Comparison of ENCODE assay signal across 21 cellular contexts in genomic region chr21:15283138-15283537, GRCh38.
DNase-seq lines count a peak whose midpoint lies in the region; ATAC-seq and TF ChIP-seq lines count a peak whose summit lies in the region.
"Had no signal": no experiment of that assay in that cellular context is flagged by ENCODE, and none has a peak within 500 bp of the region (broad histone marks: within the 10 kb centered on the region; RNA-seq: fewer than 3 reads in every experiment).

No MANE protein-coding gene starts in this region.

- POLR2A ChIA-PET in SK-N-SH (lab: Yijun Ruan, JAX) (no interaction called here), PC-3 (lab: Charles Lee; ENCODE audit: unreplicated experiment) (no interaction called here), OCI-LY7 (lab: Charles Lee) (no interaction called here), Caco-2 (lab: Charles Lee) (no interaction called here)

- H3F3A ChIP-seq in SK-N-SH (replicated peaks; ENCODE audit: insufficient read depth) (no peaks in the 10 kb centered on the region), PC-3 (ENCODE audit: low read length, unreplicated experiment) (no peaks in the 10 kb centered on the region)

- no peak for DNase-seq in SK-N-SH
- peak; percentile 36 for DNase-seq in PC-3
- no peak for DNase-seq in OCI-LY7 (ENCODE audit: low spot score)
- no peak for DNase-seq in Caco-2
- no peak for DNase-seq in dermis blood vessel endothelial cell
- DNase-seq in head of caudate nucleus, result no peak
- DNase-seq: 8988T; ACHN; AML-193; BE2C; CD4-positive, alpha-beta memory T cell; COR-L47; DMS153; DND-41; H9 had no signal

- ATAC-seq in SK-N-SH treated with all-trans-retinoic acid at 6 μM for 48 hours (no peak), PC-3 (peak; percentile 75)
- ATAC-seq: A549, GM23338, HCT116 had no signal

- no peak overlapping the region for H3K4me3 Mint-ChIP-seq in Caco-2 (ENCODE audit: unreplicated experiment)
- H3K4me3 Mint-ChIP-seq: CD4-positive, alpha-beta memory T cell; GM23338; H9 had no signal

- H3K9me3 ChIP-seq in SK-N-SH (no peaks in the 10 kb centered on the region), PC-3 (ENCODE audit: low read length) (no peaks in the 10 kb centered on the region), liver (ENCODE audit: control insufficient read depth in 4 of 4, low read length in 3 of 4) (peaks cover 0 to 2% (median under 1%) of the 10 kb centered on the region in 4 donors), OCI-LY7 (ENCODE audit: low read length) (no peaks in the 10 kb centered on the region), Caco-2 (no peaks in the 10 kb centered on the region)
- H3K9me3 ChIP-seq: BE2C had no signal

- no TSS peak for BruUV-seq in PC-3 (replicated peaks; lab: Mats Ljungman, UMichigan)
- BruUV-seq in OCI-LY7 (replicated peaks; lab: Mats Ljungman, UMichigan), result no TSS peak
- BruUV-seq in Caco-2 (replicated peaks; lab: Mats Ljungman, UMichigan), result no TSS peak

- H3K9me2 ChIP-seq in SK-N-SH (no peaks in the 10 kb centered on the region), PC-3 (replicated peaks; ENCODE audit: low read length) (no peaks in the 10 kb centered on the region), OCI-LY7 (ENCODE audit: insufficient read depth, low read length) (no peaks in the 10 kb centered on the region)

- H3K4me2 ChIP-seq in SK-N-SH (no peak overlapping the region), PC-3 (ENCODE audit: low read length) (peak overlapping the region; percentile 35), OCI-LY7 (ENCODE audit: low read length) (no peak overlapping the region)
- H3K4me2 ChIP-seq: A549; BLaER1 treated with 17β-estradiol and CSF1 and Interleukin-3, amounts not matched to agents 10 nM and 100 nM; GM23338 had no signal

- no peaks in the 10 kb centered on the region for H3K27me3 Mint-ChIP-seq in Caco-2 (ENCODE audit: insufficient read depth, unreplicated experiment)

- H3K27ac ChIP-seq in SK-N-SH (ENCODE audit: low read depth in 2 of 2, low read length in 1 of 2), result no peak overlapping the region
- peak overlapping the region; percentile 40 for H3K27ac ChIP-seq in PC-3 (ENCODE audit: low read length)
- no peak overlapping the region for H3K27ac ChIP-seq in liver (ENCODE audit: low read depth in 1 of 2, low read length in 2 of 2)
- H3K27ac ChIP-seq in OCI-LY7 (ENCODE audit: low read depth, low read length, poor library complexity, severe bottlenecking), result no peak overlapping the region
- H3K27ac ChIP-seq: A549; BLaER1 treated with 17β-estradiol and CSF1 and Interleukin-3, amounts not matched to agents 10 nM and 100 nM had no signal

- H3K36me3 ChIP-seq in SK-N-SH (replicated peaks in 1 of 2; ENCODE audit: control insufficient read depth in 1 of 2, insufficient read depth in 2 of 2, low read length in 1 of 2), result no peaks in the 10 kb centered on the region
- H3K36me3 ChIP-seq in PC-3 (ENCODE audit: low read depth, low read length), result no peaks in the 10 kb centered on the region
- H3K36me3 ChIP-seq in liver (ENCODE audit: control insufficient read depth in 4 of 4, insufficient read depth in 3 of 4, low read depth in 1 of 4, low read length in 3 of 4), result no peaks in the 10 kb centered on the region
- no peaks in the 10 kb centered on the region for H3K36me3 ChIP-seq in OCI-LY7 (ENCODE audit: insufficient read depth, low read length)
- H3K36me3 ChIP-seq in Caco-2 (ENCODE audit: control insufficient read depth, insufficient read depth, low read length), result no peaks in the 10 kb centered on the region
- H3K36me3 ChIP-seq: BE2C; BLaER1 treated with 17β-estradiol and CSF1 and Interleukin-3, amounts not matched to agents 10 nM and 100 nM had no signal

- TF ChIP-seq EP300 in SK-N-SH (IDR thresholded peaks at IDR 0.05; ENCODE audit: borderline replicate concordance in 1 of 2, low read depth in 1 of 2, low read length in 1 of 2), result no peak

- CTCF ChIA-PET in SK-N-SH (lab: Yijun Ruan, JAX) (interaction anchor here (1.4 kb wide), 1 partner anchor 199 kb away, joined by 3 read pairs; no protein-coding TSS in a partner anchor), PC-3 (lab: Charles Lee) (no interaction called here), OCI-LY7 (lab: Charles Lee; ENCODE audit: unreplicated experiment) (no interaction called here), Caco-2 (lab: Charles Lee) (no interaction called here)

- H3K27me3 ChIP-seq in SK-N-SH (ENCODE audit: insufficient read depth), result 0 out of 2 replicates have a peak, but pooled peaks cover 4% of the 10 kb centered on the region
- no peaks in the 10 kb centered on the region for H3K27me3 ChIP-seq in PC-3 (ENCODE audit: low read length)
- H3K27me3 ChIP-seq in liver (ENCODE audit: control insufficient read depth in 4 of 4, insufficient read depth in 4 of 4, low read length in 3 of 4), result no peaks in the 10 kb centered on the region
- no peaks in the 10 kb centered on the region for H3K27me3 ChIP-seq in Caco-2 (replicated peaks; ENCODE audit: control insufficient read depth, insufficient read depth, low read length)
- H3K27me3 ChIP-seq: BE2C; BLaER1 treated with 17β-estradiol and CSF1 and Interleukin-3, amounts not matched to agents 10 nM and 100 nM had no signal

- intact Hi-C loops in PC-3 (cut with micrococcal nuclease), result loop anchor here (5.0 to 10.0 kb wide), 3 partner anchors 41 to 218 kb away; partner anchors contain the start of gene NRIP1
- intact Hi-C loops in OCI-LY7 (cut with micrococcal nuclease; ENCODE audit: unreplicated experiment), result no loop called here
- intact Hi-C loops in Caco-2 (cut with micrococcal nuclease; ENCODE audit: unreplicated experiment), result no loop called here
- intact Hi-C loops in head of caudate nucleus (cut with DNase I), result no loop called here

- H3K79me2 ChIP-seq in SK-N-SH (ENCODE audit: insufficient read depth) (no peaks in the 10 kb centered on the region), PC-3 (ENCODE audit: low read length) (no peaks in the 10 kb centered on the region), OCI-LY7 (ENCODE audit: insufficient read depth, low read depth, low read length) (no peaks in the 10 kb centered on the region)

- H3K36me3 Mint-ChIP-seq in Caco-2 (ENCODE audit: insufficient read depth, unreplicated experiment), result no peaks in the 10 kb centered on the region
- H3K36me3 Mint-ChIP-seq: CD4-positive, alpha-beta memory T cell had no signal

- H3K4me1 ChIP-seq in SK-N-SH (ENCODE audit: control insufficient read depth in 1 of 2, insufficient read depth in 2 of 2, low read depth in 1 of 2, low read length in 1 of 2) (no peaks in the 10 kb centered on the region), PC-3 (ENCODE audit: insufficient read depth, low read length) (peaks cover 18% of the 10 kb centered on the region), liver (ENCODE audit: control insufficient read depth in 4 of 4, insufficient read depth in 4 of 4, low read length in 3 of 4) (peaks cover 0 to 4% (median 0%) of the 10 kb centered on the region in 4 donors), OCI-LY7 (ENCODE audit: insufficient read depth, low read length, poor library complexity, severe bottlenecking) (no peaks in the 10 kb centered on the region), Caco-2 (no peaks in the 10 kb centered on the region)
- H3K4me1 ChIP-seq: A549; BE2C; BLaER1 treated with 17β-estradiol and CSF1 and Interleukin-3, amounts not matched to agents 10 nM and 100 nM had no signal

- H2AFZ ChIP-seq in SK-N-SH (ENCODE audit: low read depth) (0 out of 2 replicates have a peak overlapping the region, but pooled peaks have one; percentile 11), PC-3 (ENCODE audit: low read length) (no peak overlapping the region), OCI-LY7 (ENCODE audit: low read length) (no peak overlapping the region)
- H2AFZ ChIP-seq: GM23338 had no signal

- H4K20me1 ChIP-seq in SK-N-SH (ENCODE audit: insufficient read depth) (no peaks in the 10 kb centered on the region), PC-3 (ENCODE audit: low read length) (no peaks in the 10 kb centered on the region), OCI-LY7 (ENCODE audit: insufficient read depth, low read length) (no peaks in the 10 kb centered on the region)
- H4K20me1 ChIP-seq: BLaER1 treated with 17β-estradiol and CSF1 and Interleukin-3, amounts not matched to agents 10 nM and 100 nM had no signal

- TF ChIP-seq RAD21 in SK-N-SH (IDR thresholded peaks at IDR 0.05; ENCODE audit: low read length), result no peak
- TF ChIP-seq RAD21 in liver (IDR thresholded peaks at IDR 0.05), result no peak

- peaks cover 6% of the 10 kb centered on the region for H3K4me1 Mint-ChIP-seq in Caco-2 (ENCODE audit: low read depth, unreplicated experiment)
- H3K4me1 Mint-ChIP-seq: CD4-positive, alpha-beta memory T cell; GM23338; H9 had no signal

- H3K27ac Mint-ChIP-seq in Caco-2 (ENCODE audit: unreplicated experiment), result no peak overlapping the region
- H3K27ac Mint-ChIP-seq: CD4-positive, alpha-beta memory T cell; GM23338; H9 had no signal

- H3K4me3 ChIP-seq in SK-N-SH (ENCODE audit: low read depth in 2 of 2, low read length in 1 of 2) (no peak overlapping the region), PC-3 (ENCODE audit: low read length) (no peak overlapping the region), liver (ENCODE audit: low read depth in 1 of 3, low read length in 3 of 3) (no peak overlapping the region), OCI-LY7 (ENCODE audit: low read depth, low read length, poor library complexity, severe bottlenecking) (no peak overlapping the region), Caco-2 (ENCODE audit: low read depth, low read length) (no peak overlapping the region)
- H3K4me3 ChIP-seq: A549; BLaER1 treated with 17β-estradiol and CSF1 and Interleukin-3, amounts not matched to agents 10 nM and 100 nM; GM23338 had no signal

- TF ChIP-seq CTCF in SK-N-SH (IDR thresholded peaks at IDR 0.05) (no peak), PC-3 (conservative IDR thresholded peaks at IDR 0.05; ENCODE audit: low read depth, low read length) (no peak), liver (IDR thresholded peaks at IDR 0.05; ENCODE audit: low read depth, low read length, missing input control) (no peak), OCI-LY7 (conservative IDR thresholded peaks at IDR 0.05; ENCODE audit: low read length) (no peak), Caco-2 (IDR thresholded peaks at IDR 0.05; ENCODE audit: insufficient read depth in 1 of 2, low read depth in 1 of 2, low read length in 1 of 2, severe bottlenecking in 1 of 2, unreplicated experiment in 1 of 2) (no peak)

- H3K9me3 Mint-ChIP-seq in Caco-2 (ENCODE audit: unreplicated experiment), result peaks cover 19% of the 10 kb centered on the region

- H3K9ac ChIP-seq in SK-N-SH (no peak overlapping the region), PC-3 (ENCODE audit: low read length) (no peak overlapping the region), liver (ENCODE audit: low read depth in 1 of 2, low read length in 2 of 2) (no peak overlapping the region)
- H3K9ac ChIP-seq: BLaER1 treated with 17β-estradiol and CSF1 and Interleukin-3, amounts not matched to agents 10 nM and 100 nM had no signal

TF ChIP-seq in SK-N-SH treated with all-trans-retinoic acid at 6 μM for 48 hours, 23 proteins besides CTCF, POLR2A, EP300 and RAD21 (continues in another document):
- TF ChIP-seq SNAI2 (CRISPR knock-in tag; IDR thresholded peaks at IDR 0.05) (no peak), GLIS3 (CRISPR knock-in tag; IDR thresholded peaks at IDR 0.05) (no peak), ESRRG (CRISPR knock-in tag; IDR thresholded peaks at IDR 0.05) (no peak)

TF ChIP-seq in liver, 16 proteins besides CTCF, POLR2A, EP300 and RAD21:
- peak; percentile 16 to 39 for TF ChIP-seq HNF4A (conservative IDR thresholded peaks at IDR 0.05)
- TF ChIP-seq FOXA1 (IDR thresholded peaks at IDR 0.05), result no peak
